17 cellular contexts compared by ENCODE assay signal in genomic region chr16:84581161-84581560, GRCh38. TPM values are rescaled to one million over a fixed set of nuclear protein-coding genes. Genes with fewer than 3 reads are reported as not detected.
DNase-seq lines count a peak whose midpoint lies in the region; ATAC-seq and TF ChIP-seq lines count a peak whose summit lies in the region.
"Had no signal": no experiment of that assay in that cellular context is flagged by ENCODE, and none has a peak within 500 bp of the region (broad histone marks: within the 10 kb centered on the region; RNA-seq: fewer than 3 reads in every experiment).

No MANE protein-coding gene starts in this region.

- no peaks in the 10 kb centered on the region for H3K9me3 ChIP-seq in CD4-positive, alpha-beta T cell (ENCODE audit: control insufficient read depth, low read length)
- no peaks in the 10 kb centered on the region for H3K9me3 ChIP-seq in CD8-positive, alpha-beta T cell (ENCODE audit: low read length)
- H3K9me3 ChIP-seq in uterus (no peaks in the 10 kb centered on the region), MG63 (no peaks in the 10 kb centered on the region)
- H3K9me3 ChIP-seq: HAP-1 had no signal

- intact Hi-C loops in CD4-positive, alpha-beta T cell (cut with DNase I, micrococcal nuclease): loop anchor here (5.0 kb wide), 1 partner anchor 36 kb away; the partner anchor contains the start of gene COTL1 (in 2 of the 2)
- intact Hi-C loops in CD8-positive, alpha-beta T cell (cut with DNase I, micrococcal nuclease): no loop called here
- intact Hi-C loops in activated B cell treated with CpG ODN at 0.5 μM for 24 hours (cut with micrococcal nuclease): no loop called here
- intact Hi-C loops in uterus (cut with DNase I; ENCODE audit: low total_unique reads): no loop called here

- H3K27me3 ChIP-seq in CD4-positive, alpha-beta T cell (ENCODE audit: control insufficient read depth, insufficient read depth, low read length): no peaks in the 10 kb centered on the region
- H3K27me3 ChIP-seq in CD8-positive, alpha-beta T cell (ENCODE audit: insufficient read depth, low read length): no peaks in the 10 kb centered on the region
- H3K27me3 ChIP-seq in uterus (no peaks in the 10 kb centered on the region), MG63 (no peaks in the 10 kb centered on the region)

- no peak overlapping the region for H3K4me3 ChIP-seq in CD8-positive, alpha-beta T cell (ENCODE audit: low read depth, low read length)
- no peak overlapping the region for H3K4me3 ChIP-seq in uterus
- no peak overlapping the region for H3K4me3 ChIP-seq in MG63
- H3K4me3 ChIP-seq: HAP-1 had no signal

- H3K4me3 Mint-ChIP-seq in CD4-positive, alpha-beta T cell: no peak overlapping the region
- H3K4me3 Mint-ChIP-seq in CD8-positive, alpha-beta T cell: no peak overlapping the region
- no peak overlapping the region for H3K4me3 Mint-ChIP-seq in activated B cell treated with CpG ODN at 0.5 μM for 24 hours
- H3K4me3 Mint-ChIP-seq in memory B cell: peak overlapping the region; percentile 43

- CTCF ChIA-PET in CD4-positive, alpha-beta T cell (lab: Charles Lee): interaction anchor here (0.7 kb wide), 1 partner anchor 394 kb away, joined by 4 read pairs; the partner anchor contains the start of gene TAF1C
- CTCF ChIA-PET in CD8-positive, alpha-beta T cell (lab: Charles Lee): interaction anchor here (1.0 to 2.7 kb wide), 3 partner anchors 18 to 67 kb away, joined by 3 to 5 read pairs (median 3); no protein-coding TSS in a partner anchor
- CTCF ChIA-PET in activated B cell treated with CpG ODN at 0.5 μM for 24 hours (lab: Charles Lee): interaction anchor here (1.1 to 1.3 kb wide), 3 partner anchors 13 to 70 kb away, joined by 3 to 4 read pairs (median 4); no protein-coding TSS in a partner anchor

- H3K4me1 Mint-ChIP-seq in CD4-positive, alpha-beta T cell (ENCODE audit: low read depth): peaks cover 79% of the 10 kb centered on the region
- peaks cover 67% of the 10 kb centered on the region for H3K4me1 Mint-ChIP-seq in CD8-positive, alpha-beta T cell (ENCODE audit: low read depth)
- peaks cover 86% of the 10 kb centered on the region for H3K4me1 Mint-ChIP-seq in activated B cell treated with CpG ODN at 0.5 μM for 24 hours
- peaks cover 54% of the 10 kb centered on the region for H3K4me1 Mint-ChIP-seq in memory B cell

- peaks cover 21% of the 10 kb centered on the region for H3K36me3 ChIP-seq in CD8-positive, alpha-beta T cell (ENCODE audit: insufficient read depth, low read length)
- H3K36me3 ChIP-seq in uterus (no peaks in the 10 kb centered on the region), MG63 (peaks cover 2% of the 10 kb centered on the region)
- H3K36me3 ChIP-seq: HAP-1 had no signal

- peaks cover 82% of the 10 kb centered on the region for H3K36me3 Mint-ChIP-seq in CD4-positive, alpha-beta T cell (ENCODE audit: low read depth)
- peaks cover 68% of the 10 kb centered on the region for H3K36me3 Mint-ChIP-seq in CD8-positive, alpha-beta T cell
- H3K36me3 Mint-ChIP-seq in activated B cell treated with CpG ODN at 0.5 μM for 24 hours (ENCODE audit: low read depth) (peaks cover 57% of the 10 kb centered on the region), memory B cell (peaks cover 16% of the 10 kb centered on the region)

- TF ChIP-seq POLR2A in uterus (IDR thresholded peaks at IDR 0.05): no peak

- H3K27ac Mint-ChIP-seq in CD4-positive, alpha-beta T cell: peak overlapping the region; percentile 63
- peak overlapping the region; percentile 52 for H3K27ac Mint-ChIP-seq in CD8-positive, alpha-beta T cell
- H3K27ac Mint-ChIP-seq in activated B cell treated with CpG ODN at 0.5 μM for 24 hours (peak overlapping the region; percentile 65), memory B cell (peak overlapping the region; percentile 86)

- no peak for ATAC-seq in CD4-positive, alpha-beta T cell (ENCODE audit: poor library complexity)
- ATAC-seq in CD8-positive, alpha-beta T cell: no peak
- ATAC-seq in activated B cell treated with CpG ODN at 0.5 μM for 24 hours (ENCODE audit: low read depth) (no peak), memory B cell (ENCODE audit: low read depth) (no peak), GM19324 (IDR thresholded peaks at IDR 0.05; ENCODE audit: low FRiP score, unreplicated experiment) (no peak)

- no peak for TF ChIP-seq CTCF in CD4-positive, alpha-beta T cell (IDR thresholded peaks at IDR 0.05)
- TF ChIP-seq CTCF in CD8-positive, alpha-beta T cell (IDR thresholded peaks at IDR 0.05): no peak
- TF ChIP-seq CTCF in activated B cell treated with CpG ODN at 0.5 μM for 24 hours (IDR thresholded peaks at IDR 0.05) (no peak), uterus (IDR thresholded peaks at IDR 0.05) (no peak)

- H3K4me1 ChIP-seq in CD8-positive, alpha-beta T cell (ENCODE audit: insufficient read depth, low read length): peaks cover 18% of the 10 kb centered on the region
- H3K4me1 ChIP-seq in uterus: no peaks in the 10 kb centered on the region
- H3K4me1 ChIP-seq: HAP-1 had no signal

- no peak overlapping the region for H3K27ac ChIP-seq in CD4-positive, alpha-beta T cell (ENCODE audit: low read depth, low read length)
- H3K27ac ChIP-seq in CD8-positive, alpha-beta T cell (ENCODE audit: low read depth, low read length): no peak overlapping the region
- H3K27ac ChIP-seq in uterus: no peak overlapping the region
- H3K27ac ChIP-seq: KMS-11 had no signal

- DNase-seq in CD4-positive, alpha-beta T cell: no peak
- no peak for DNase-seq in CD8-positive, alpha-beta T cell
- DNase-seq in activated B cell treated with CpG ODN at 0.5 μM for 24 hours: no peak
- DNase-seq in memory B cell (ENCODE audit: low spot score in 2 of 2): no peak
- no peak for DNase-seq in uterus
- no peak for DNase-seq in MG63
- DNase-seq: DMS153, EL, MM.1S, NCI-H1105, NCI-H187 treated with DMSO at 0.1 percent for 48 hours, NCI-H2171 treated with DMSO at 0.1 percent for 48 hours, OCI-M1, RPMI8226 had no signal

- POLR2A ChIA-PET in CD4-positive, alpha-beta T cell (lab: Charles Lee): no interaction called here
- POLR2A ChIA-PET in CD8-positive, alpha-beta T cell (lab: Charles Lee): interaction anchor here (1.2 to 1.3 kb wide), 2 partner anchors 10 to 20 kb away, joined by 3 to 4 read pairs; no protein-coding TSS in a partner anchor
- POLR2A ChIA-PET in activated B cell treated with CpG ODN at 0.5 μM for 24 hours (lab: Charles Lee): interaction anchor here (0.7 to 8.4 kb wide), 5 partner anchors 10 to 21 kb away, joined by 3 to 99 read pairs (median 8); no protein-coding TSS in a partner anchor

- no peaks in the 10 kb centered on the region for H3K9me3 Mint-ChIP-seq in CD4-positive, alpha-beta T cell
- no peaks in the 10 kb centered on the region for H3K9me3 Mint-ChIP-seq in CD8-positive, alpha-beta T cell
- H3K9me3 Mint-ChIP-seq in activated B cell treated with CpG ODN at 0.5 μM for 24 hours (no peaks in the 10 kb centered on the region), memory B cell (no peaks in the 10 kb centered on the region)

- H3K27me3 Mint-ChIP-seq in CD4-positive, alpha-beta T cell: no peaks in the 10 kb centered on the region
- no peaks in the 10 kb centered on the region for H3K27me3 Mint-ChIP-seq in CD8-positive, alpha-beta T cell (ENCODE audit: low read depth)
- H3K27me3 Mint-ChIP-seq in activated B cell treated with CpG ODN at 0.5 μM for 24 hours (no peaks in the 10 kb centered on the region), memory B cell (no peaks in the 10 kb centered on the region)

RNA-seq across cellular contexts. Expression of gene COTL1, which starts 36.7 kb away (rescaled TPM):
- total RNA-seq in CD4-positive, alpha-beta T cell: 100 to 1,000 TPM; 179 to 181 TPM
- total RNA-seq in CD8-positive, alpha-beta T cell: 100 to 1,000 TPM; 194 to 199 TPM
- total RNA-seq in activated B cell treated with CpG ODN at 0.5 μM for 24 hours: 487 and 525 TPM in 2 replicates
- 10 to 100 TPM; 19.1 to 66.9 (median 29.4) TPM for total RNA-seq in uterus
- total RNA-seq in MG63 (2014; rRNA removed; shearing (Covaris generic); ENCODE audit: low replicate concordance): 172 and 175 TPM in 2 replicates

Comparison
In these comparisons a context has a peak if more than half of its experiments do, and no peak if none do; other contexts are left out.
1. intact Hi-C loops: an anchor here in CD4-positive, alpha-beta T cell (5.0 kb wide); none called in CD8-positive, alpha-beta T cell, activated B cell treated with CpG ODN at 0.5 μM for 24 hours and uterus.